24 cellular contexts compared by ENCODE assay signal in genomic region chr6:27154696-27155095, GRCh38.
A peak's percentile ranks its signal among the peaks of the same experiment; 100 is the strongest.
DNase-seq lines count a peak whose midpoint lies in the region; ATAC-seq and FAIRE-seq lines count a peak whose summit lies in the region.
"Had no signal": no experiment of that assay in that cellular context is flagged by ENCODE, and none has a peak within 500 bp of the region (broad histone marks: within the 10 kb centered on the region; RNA-seq: fewer than 3 reads in every experiment).

No MANE protein-coding gene starts in this region.

- no peaks in the 10 kb centered on the region for H3K9me3 ChIP-seq in naive thymus-derived CD4-positive, alpha-beta T cell (ENCODE audit: control insufficient read depth in 2 of 3, low read length in 3 of 3)

- H3K4me3 ChIP-seq in naive thymus-derived CD4-positive, alpha-beta T cell (ENCODE audit: low read length) = peak overlapping the region; percentile 47

- peaks cover 46% of the 10 kb centered on the region for H3K4me1 Mint-ChIP-seq in activated CD4-positive, alpha-beta memory T cell treated with anti-CD3 and anti-CD28 coated beads, Interleukin-2, amount 10 ng/mL, durations not matched to agents 7 days and 5 days
- peaks cover 23 to 42% (median 36%) of the 10 kb centered on the region in 7 donors for H3K4me1 Mint-ChIP-seq in naive thymus-derived CD4-positive, alpha-beta T cell

- POLR2A ChIA-PET in activated CD4-positive, alpha-beta memory T cell treated with anti-CD3 and anti-CD28 coated beads, Interleukin-2, amount 10 ng/mL, durations not matched to agents 7 days and 5 days (lab: Charles Lee) = interaction anchor here (1.0 to 15.8 kb wide), 14 partner anchors 9 to 1030 kb away, joined by 3 to 971 read pairs (median 4); a partner anchor contains a TSS
- POLR2A ChIA-PET in naive thymus-derived CD4-positive, alpha-beta T cell (lab: Charles Lee) = interaction anchor here (0.7 to 23.3 kb wide), 18 partner anchors 9 to 1028 kb away, joined by 3 to 795 read pairs (median 8); a partner anchor contains a TSS

- H3K9me3 Mint-ChIP-seq in activated CD4-positive, alpha-beta memory T cell treated with anti-CD3 and anti-CD28 coated beads, Interleukin-2, amount 10 ng/mL, durations not matched to agents 7 days and 5 days = no peaks in the 10 kb centered on the region
- peaks cover 0 to 10% (median 0%) of the 10 kb centered on the region in 11 donors for H3K9me3 Mint-ChIP-seq in naive thymus-derived CD4-positive, alpha-beta T cell
- H3K9me3 Mint-ChIP-seq: dendritic cell treated with granulocyte-macrophage colony-stimulating factor and Interleukin-4, amounts not matched to agents 40 ng/mL and 50 ng/mL, for 4 days; nephron progenitor cell had no signal

- intact Hi-C loops in naive thymus-derived CD4-positive, alpha-beta T cell (cut with micrococcal nuclease) = loop anchor here in 1 of 2 donors (5.0 kb wide), 1 partner anchor 547 kb away; no protein-coding TSS in a partner anchor

- CTCF ChIA-PET in activated CD4-positive, alpha-beta memory T cell treated with anti-CD3 and anti-CD28 coated beads, Interleukin-2, amount 10 ng/mL, durations not matched to agents 7 days and 5 days (lab: Charles Lee) = interaction anchor here (0.6 to 3.6 kb wide), 9 partner anchors 7 to 736 kb away, joined by 3 to 20 read pairs (median 5); a partner anchor contains a TSS
- CTCF ChIA-PET in naive thymus-derived CD4-positive, alpha-beta T cell (lab: Charles Lee) = interaction anchor here (0.7 to 4.3 kb wide), 5 partner anchors 27 to 739 kb away, joined by 3 to 19 read pairs (median 4); no protein-coding TSS in a partner anchor

- no peak for DNase-seq in activated CD4-positive, CD25-positive, alpha-beta regulatory T cell (lab: John Stamatoyannopoulos, UW)
- DNase-seq in GM19239 (ENCODE audit: insufficient read length, low spot score) (no peak), MV-4-11 (lab: John Stamatoyannopoulos, UW) (no peak), NCI-H146 treated with DMSO at 0.1 percent for 48 hours (lab: John Stamatoyannopoulos, UW; ENCODE audit: unreplicated experiment) (no peak), SKM-1 (lab: John Stamatoyannopoulos, UW; ENCODE audit: unreplicated experiment) (no peak)
- DNase-seq in activated CD4-positive, alpha-beta memory T cell treated with anti-CD3 and anti-CD28 coated beads, Interleukin-2, amount 10 ng/mL, durations not matched to agents 7 days and 5 days = no peak
- DNase-seq in naive thymus-derived CD4-positive, alpha-beta T cell = peak in 5 of 9 donors; percentile 30 to 51 (median 44)
- DNase-seq: C1 segment of cervical spinal cord; DMS53; foreskin fibroblast; kidney glomerular epithelial cell; mesendoderm; NCI-H187 treated with DMSO at 0.1 percent for 48 hours; NCI-H345; nephron progenitor cell; NK-92 treated with Interleukin-12 subunit alpha and Interleukin-12 subunit beta, amount 100 ng/mL, for 24 hours; posterior cingulate gyrus; stimulated activated CD4-positive, alpha-beta T cell treated with anti-CD3 and anti-CD28 coated beads, Interleukin-4, amount 100 ng/mL, for 4 hours had no signal

- peak overlapping the region; percentile 77 for H3K27ac Mint-ChIP-seq in activated CD4-positive, alpha-beta memory T cell treated with anti-CD3 and anti-CD28 coated beads, Interleukin-2, amount 10 ng/mL, durations not matched to agents 7 days and 5 days
- peak overlapping the region; percentile 24 to 93 (median 82) for H3K27ac Mint-ChIP-seq in naive thymus-derived CD4-positive, alpha-beta T cell
- H3K27ac Mint-ChIP-seq: dendritic cell treated with granulocyte-macrophage colony-stimulating factor and Interleukin-4, amounts not matched to agents 40 ng/mL and 50 ng/mL, for 4 days; nephron progenitor cell had no signal

- H3K4me1 ChIP-seq in naive thymus-derived CD4-positive, alpha-beta T cell (ENCODE audit: control insufficient read depth in 2 of 2, insufficient read depth in 2 of 2, low read length in 2 of 2) = peaks cover 12% of the 10 kb centered on the region in 2 donors

- H3K36me3 Mint-ChIP-seq in activated CD4-positive, alpha-beta memory T cell treated with anti-CD3 and anti-CD28 coated beads, Interleukin-2, amount 10 ng/mL, durations not matched to agents 7 days and 5 days (ENCODE audit: low read depth) = no peaks in the 10 kb centered on the region
- peaks cover 0 to 4% (median 0%) of the 10 kb centered on the region in 5 donors for H3K36me3 Mint-ChIP-seq in naive thymus-derived CD4-positive, alpha-beta T cell

- peak; percentile 76 for FAIRE-seq in GM19239 (lab: Jason Lieb, UNC)
- FAIRE-seq: bronchial epithelial cell, HTR-8/SVneo had no signal

- peak; percentile 13 to 14 for ATAC-seq in activated CD4-positive, CD25-positive, alpha-beta regulatory T cell treated with anti-CD3 and anti-CD28 coated beads, Interleukin-2, amount 50 U/mL, for 24 hours
- peak; percentile 51 for ATAC-seq in naive thymus-derived CD4-positive, alpha-beta T cell

- no peaks in the 10 kb centered on the region for H3K36me3 ChIP-seq in naive thymus-derived CD4-positive, alpha-beta T cell (ENCODE audit: control insufficient read depth in 2 of 3, insufficient read depth in 3 of 3, low read length in 3 of 3)

- peak overlapping the region; percentile 2 for H3K4me3 Mint-ChIP-seq in activated CD4-positive, alpha-beta memory T cell treated with anti-CD3 and anti-CD28 coated beads, Interleukin-2, amount 10 ng/mL, durations not matched to agents 7 days and 5 days
- peak overlapping the region in 9 of 10 donors; percentile 22 to 76 (median 65) for H3K4me3 Mint-ChIP-seq in naive thymus-derived CD4-positive, alpha-beta T cell
- H3K4me3 Mint-ChIP-seq: dendritic cell treated with granulocyte-macrophage colony-stimulating factor and Interleukin-4, amounts not matched to agents 40 ng/mL and 50 ng/mL, for 4 days; nephron progenitor cell had no signal

- no peaks in the 10 kb centered on the region for H3K27me3 ChIP-seq in naive thymus-derived CD4-positive, alpha-beta T cell (ENCODE audit: control insufficient read depth in 2 of 2, insufficient read depth in 2 of 2, low read length in 2 of 2)

- no peaks in the 10 kb centered on the region for H3K27me3 Mint-ChIP-seq in activated CD4-positive, alpha-beta memory T cell treated with anti-CD3 and anti-CD28 coated beads, Interleukin-2, amount 10 ng/mL, durations not matched to agents 7 days and 5 days
- H3K27me3 Mint-ChIP-seq in naive thymus-derived CD4-positive, alpha-beta T cell = peaks cover 0 to 4% (median 0%) of the 10 kb centered on the region in 5 donors

- H3K27ac ChIP-seq in naive thymus-derived CD4-positive, alpha-beta T cell (ENCODE audit: low read depth, low read length) = peak overlapping the region; percentile 60
- H3K27ac ChIP-seq: 22Rv1, RWPE1 had no signal

Comparison
In these comparisons a context has a peak if more than half of its experiments do, and no peak if none do; other contexts are left out.
1. DNase-seq: peak in naive thymus-derived CD4-positive, alpha-beta T cell (5 of 9); none in activated CD4-positive, CD25-positive, alpha-beta regulatory T cell (0 of 4), GM19239 (single experiment), activated CD4-positive, alpha-beta memory T cell treated with anti-CD3 and anti-CD28 coated beads, Interleukin-2, amount 10 ng/mL, durations not matched to agents 7 days and 5 days (single experiment), MV-4-11 (single experiment), NCI-H146 treated with DMSO at 0.1 percent for 48 hours (single experiment) and SKM-1 (single experiment).